21 cellular contexts compared by ENCODE assay signal in the genomic region with DNA sequence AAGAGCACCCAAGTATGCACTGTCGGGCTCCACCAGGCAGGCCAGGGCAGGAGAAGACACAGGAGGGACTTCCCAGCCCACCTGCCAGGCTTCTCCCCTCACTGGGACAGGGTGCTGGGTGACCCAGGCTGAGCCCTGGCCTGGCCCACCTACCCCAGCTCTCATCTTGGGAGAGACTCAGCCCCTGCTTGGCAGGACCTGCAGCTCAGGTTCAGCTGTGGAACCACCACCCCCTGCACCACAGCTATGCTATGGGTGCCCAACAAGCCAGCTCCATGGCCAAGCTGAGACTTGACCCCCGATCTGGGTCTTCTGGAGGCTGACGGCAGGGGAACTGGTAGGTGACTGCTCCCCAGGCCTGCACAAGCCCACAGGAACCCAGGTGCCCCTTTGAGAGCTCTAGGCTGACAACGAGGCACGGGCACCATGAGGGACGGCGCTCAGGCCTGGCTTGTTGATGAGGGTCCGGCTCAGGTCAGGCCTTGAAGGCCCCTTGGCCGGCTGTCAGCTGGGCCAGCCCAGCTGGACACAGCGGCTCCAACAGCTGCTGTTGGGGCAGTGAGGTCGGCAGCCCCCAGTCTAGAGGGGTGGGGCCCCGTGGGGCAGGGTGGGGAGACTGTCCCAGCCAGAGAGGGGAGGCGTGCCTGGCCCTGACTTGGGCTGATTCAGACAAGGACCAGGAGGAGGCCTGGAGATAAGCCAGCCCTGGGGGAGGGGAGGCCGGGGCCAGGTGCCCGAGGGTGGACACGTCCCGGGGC. TPM values are rescaled to one million over a fixed set of nuclear protein-coding genes. Genes with fewer than 3 reads are reported as not detected.
DNase-seq lines count a peak whose midpoint lies in the region; TF ChIP-seq lines count a peak whose summit lies in the region.
"Had no signal": no experiment of that assay in that cellular context is flagged by ENCODE, and none has a peak within 500 bp of the region (broad histone marks: within the 10 kb centered on the region; RNA-seq: fewer than 3 reads in every experiment).

No MANE protein-coding gene starts in this region.

- peak overlapping the region; percentile 41 for H3K4me3 Mint-ChIP-seq in neural crest cell
- H3K4me3 Mint-ChIP-seq: activated CD8-positive, alpha-beta memory T cell treated with anti-CD3 and anti-CD28 coated beads, Interleukin-2, amount 10 ng/mL, durations not matched to agents 7 days and 5 days; naive B cell; stimulated activated memory B cell treated with anti-CD40 and anti-IgM and Interleukin-4, amounts not matched to agents 10 μg/mL and 1 μg/mL and 100 μg/mL, for 72 hours had no signal

- H3K9me3 Mint-ChIP-seq in neural crest cell: no peaks in the 10 kb centered on the region
- H3K9me3 Mint-ChIP-seq: naive B cell; stimulated activated memory B cell treated with anti-CD40 and anti-IgM and Interleukin-4, amounts not matched to agents 10 μg/mL and 1 μg/mL and 100 μg/mL, for 72 hours had no signal

- H3K4me1 Mint-ChIP-seq in neural crest cell: no peaks in the 10 kb centered on the region

- H3K27ac ChIP-seq in adrenal gland: no peak overlapping the region
- H3K27ac ChIP-seq: C4-2B, gastroesophageal sphincter, GM23248, KMS-11, tibial nerve had no signal

- no peaks in the 10 kb centered on the region for H3K27me3 Mint-ChIP-seq in neural crest cell (ENCODE audit: low read depth)
- H3K27me3 Mint-ChIP-seq: activated CD8-positive, alpha-beta memory T cell treated with anti-CD3 and anti-CD28 coated beads, Interleukin-2, amount 10 ng/mL, durations not matched to agents 7 days and 5 days had no signal

- TF ChIP-seq CTCF in adrenal gland (IDR thresholded peaks at IDR 0.05): no peak
- no peak for TF ChIP-seq CTCF in neural crest cell (conservative IDR thresholded peaks at IDR 0.05)

- peaks cover 11 to 16% of the 10 kb centered on the region in 2 donors for H3K4me1 ChIP-seq in adrenal gland (replicated peaks in 1 of 2)

- peaks cover 13% of the 10 kb centered on the region for H3K27me3 ChIP-seq in adrenal gland

- no peak overlapping the region for H3K4me3 ChIP-seq in adrenal gland
- H3K4me3 ChIP-seq: gastroesophageal sphincter, GM23248, lung, tibial nerve had no signal

- DNase-seq in HUDEP-2 (lab: John Stamatoyannopoulos, UW; ENCODE audit: unreplicated experiment in 76 of 76): peak in 46 of 76 experiments; percentile 6 to 65 (median 31)
- DNase-seq in adrenal gland: peak; percentile 64 to 77 (median 75)
- no peak for DNase-seq in neural crest cell (ENCODE audit: low read depth, low spot score)
- no peak for DNase-seq in NCI-H2196 treated with DMSO at 0.1 percent for 48 hours (lab: John Stamatoyannopoulos, UW; ENCODE audit: unreplicated experiment)
- no peak for DNase-seq in H4 (ENCODE audit: low spot score)
- DNase-seq: activated CD4-positive, CD25-positive, alpha-beta regulatory T cell treated with anti-CD3 and anti-CD28 coated beads, Interleukin-2, amount 50 U/mL, for 72 hours; activated CD8-positive, alpha-beta memory T cell treated with anti-CD3 and anti-CD28 coated beads, Interleukin-2, amount 10 ng/mL, durations not matched to agents 7 days and 5 days; activated effector memory CD4-positive, alpha-beta T cell treated with anti-CD3 and anti-CD28 coated beads, Interleukin-2, amount 50 U/mL, for 16 hours; GM23248; naive B cell; NCI-H2227 treated with DMSO at 0.1 percent for 48 hours; SHP77 treated with DMSO at 0.1 percent for 48 hours had no signal

- H3K27ac Mint-ChIP-seq in neural crest cell (ENCODE audit: unreplicated experiment): no peak overlapping the region
- H3K27ac Mint-ChIP-seq: activated CD8-positive, alpha-beta memory T cell treated with anti-CD3 and anti-CD28 coated beads, Interleukin-2, amount 10 ng/mL, durations not matched to agents 7 days and 5 days; naive B cell; stimulated activated memory B cell treated with anti-CD40 and anti-IgM and Interleukin-4, amounts not matched to agents 10 μg/mL and 1 μg/mL and 100 μg/mL, for 72 hours had no signal

- intact Hi-C loops in adrenal gland (cut with DNase I): loop anchor here in 1 of 2 donors (5.0 kb wide), 1 partner anchor 76 kb away; the partner anchor contains the start of gene FBXL16

- peaks cover 0 to 11% of the 10 kb centered on the region in 2 donors for H3K36me3 ChIP-seq in adrenal gland (replicated peaks in 1 of 2)

- WGBS in adrenal gland, 4 donors: 24 to 51% (median 35%) methylated on average over 4 to 17 of the region's 17 CpGs

- H3K9me3 ChIP-seq in adrenal gland (replicated peaks in 1 of 3): no peaks in the 10 kb centered on the region
- H3K9me3 ChIP-seq: gastroesophageal sphincter, tibial nerve had no signal

- H3K36me3 Mint-ChIP-seq in neural crest cell (ENCODE audit: low read depth): no peaks in the 10 kb centered on the region
- H3K36me3 Mint-ChIP-seq: activated CD8-positive, alpha-beta memory T cell treated with anti-CD3 and anti-CD28 coated beads, Interleukin-2, amount 10 ng/mL, durations not matched to agents 7 days and 5 days; naive B cell had no signal

- TF ChIP-seq POLR2A in adrenal gland (IDR thresholded peaks at IDR 0.05): no peak

RNA-seq across cellular contexts. Expression of gene RPUSD1, which starts 4.6 kb away (rescaled TPM):
- total RNA-seq in adrenal gland (10 to 100 TPM; 12.8 to 30.0 (median 20.4) TPM), neural crest cell (36.1 and 36.8 TPM in 2 replicates)
- polyA plus RNA-seq in adrenal gland: 10 to 100 TPM in 2 of 3 donors, 1 to 10 TPM in 1; 1.1 to 40.1 (median 23.3) TPM
- total RNA-seq in H4 (2014; rRNA removed; shearing (Covaris generic)): 18.6 and 19.6 TPM in 2 replicates

RNA-seq across cellular contexts. Expression of gene CHTF18, which starts 4.8 kb away (rescaled TPM):
- total RNA-seq in adrenal gland: 10 to 100 TPM in 3 of 8 donors, 1 to 10 TPM in 5; 1.7 to 25.7 (median 8.2) TPM
- polyA plus RNA-seq in adrenal gland: 10 to 100 TPM in 2 of 3 donors, under 1 TPM in 1; 0.29 to 69.8 (median 60.8) TPM
- 156 and 169 TPM in 2 replicates for total RNA-seq in neural crest cell
- 6.1 and 7.9 TPM in 2 replicates for total RNA-seq in H4 (2014; rRNA removed; shearing (Covaris generic))

RNA-seq across cellular contexts. Expression of gene GNG13, which starts 17.0 kb away (rescaled TPM):
- total RNA-seq in adrenal gland (not detected), neural crest cell (not detected in 2 replicates)
- not detected for polyA plus RNA-seq in adrenal gland
- total RNA-seq in H4 (2014; rRNA removed; shearing (Covaris generic)): not detected in 2 replicates
- total RNA-seq: activated CD8-positive, alpha-beta memory T cell treated with anti-CD3 and anti-CD28 coated beads, Interleukin-2, amount 10 ng/mL, durations not matched to agents 7 days and 5 days; chondrocyte; gastroesophageal sphincter; GM23248; lung; posterior vena cava; T-helper 2 cell treated with Interferon-gamma antibody and Interleukin-4, amounts not matched to agents 100 ng/mL and 5 ng/mL, for 36 hours; tibial nerve had no signal
- polyA plus RNA-seq: GM23248, lung had no signal

RNA-seq across cellular contexts. Expression of gene MSLN, which starts 23.0 kb away (rescaled TPM):
- total RNA-seq in adrenal gland (under 1 TPM in 2 of 8 donors, not detected in 6; 0.43 to 0.46 TPM), neural crest cell (not detected in 2 replicates)
- under 1 TPM in 1 of 3 donors, not detected in 2; 0.13 TPM for polyA plus RNA-seq in adrenal gland
- total RNA-seq in H4 (2014; rRNA removed; shearing (Covaris generic)): not detected in 2 replicates
- total RNA-seq: activated CD8-positive, alpha-beta memory T cell treated with anti-CD3 and anti-CD28 coated beads, Interleukin-2, amount 10 ng/mL, durations not matched to agents 7 days and 5 days; chondrocyte; GM23248 had no signal
- polyA plus RNA-seq: GM23248 had no signal

RNA-seq across cellular contexts. Expression of gene CIAO3, which starts 42.8 kb away (rescaled TPM):
- total RNA-seq in adrenal gland (10 to 100 TPM; 17.8 to 42.1 (median 29.5) TPM), neural crest cell (42.1 and 45.9 TPM in 2 replicates)
- 10 to 100 TPM in 2 of 3 donors, 1 to 10 TPM in 1; 8.9 to 99.4 (median 38.2) TPM for polyA plus RNA-seq in adrenal gland
- 15.0 and 18.5 TPM in 2 replicates for total RNA-seq in H4 (2014; rRNA removed; shearing (Covaris generic))

Comparison
In these comparisons a context has a peak if more than half of its experiments do, and no peak if none do; other contexts are left out.
1. DNase-seq: peak in HUDEP-2 (46 of 76) and adrenal gland (7 of 7); none in neural crest cell (single experiment), NCI-H2196 treated with DMSO at 0.1 percent for 48 hours (single experiment) and H4 (single experiment).